ENCODE assay signal across 8 cellular contexts in genomic region chr2:64608867-64609228, GRCh38. TPM values are rescaled to one million over a fixed set of nuclear protein-coding genes. Genes with fewer than 3 reads are reported as not detected.
A peak's percentile ranks its signal among the peaks of the same experiment; 100 is the strongest.
DNase-seq lines count a peak whose midpoint lies in the region; ATAC-seq, FAIRE-seq and TF ChIP-seq lines count a peak whose summit lies in the region.

No MANE protein-coding gene starts in this region.

- no peak for TF ChIP-seq CTCF in GM12864 (IDR thresholded peaks at IDR 0.05; ENCODE audit: low read depth, low read length, missing control alignments)
- no peak for TF ChIP-seq CTCF in HL-60 (IDR thresholded peaks at IDR 0.05; ENCODE audit: insufficient read depth, low read length)
- TF ChIP-seq CTCF in colonic mucosa (IDR thresholded peaks at IDR 0.05) = no peak

- peaks cover 19% of the 10 kb centered on the region for H3K4me1 ChIP-seq in colonic mucosa

- H3K4me3 ChIP-seq in GM12864 (ENCODE audit: low read depth, low read length) (peak overlapping the region; percentile 32), HL-60 (replicated peaks; ENCODE audit: insufficient read depth, low read length) (peak overlapping the region; percentile 44), colonic mucosa (peak overlapping the region; percentile 53)

- H3K36me3 Mint-ChIP-seq in naive B cell = no peaks in the 10 kb centered on the region

- H3K36me3 ChIP-seq in colonic mucosa = no peaks in the 10 kb centered on the region

- no peaks in the 10 kb centered on the region for H3K27me3 ChIP-seq in HL-60 (ENCODE audit: insufficient read depth, poor library complexity, severe bottlenecking)
- H3K27me3 ChIP-seq in colonic mucosa = no peaks in the 10 kb centered on the region

- H3K9me3 Mint-ChIP-seq in naive B cell = peaks cover 0 to 6% (median 0%) of the 10 kb centered on the region in 7 donors

- H3K27ac ChIP-seq in HL-60 (replicated peaks) (peak overlapping the region; percentile 79), colonic mucosa (peak overlapping the region; percentile 28)

- H3K9ac ChIP-seq in colonic mucosa (ENCODE audit: low read depth in 2 of 2, low read length in 2 of 2) = peak overlapping the region; percentile 61 to 88

- no peaks in the 10 kb centered on the region for H3K9me3 ChIP-seq in colonic mucosa

- H3K4me3 Mint-ChIP-seq in naive B cell = peak overlapping the region; percentile 78 to 92 (median 84)

- peaks cover 18 to 30% (median 20%) of the 10 kb centered on the region in 3 donors for H3K4me1 Mint-ChIP-seq in naive B cell

- peaks cover 0 to 6% (median 0%) of the 10 kb centered on the region in 3 donors for H3K27me3 Mint-ChIP-seq in naive B cell

- no peak for FAIRE-seq in GM19239 (lab: Jason Lieb, UNC)

- intact Hi-C loops in colonic mucosa (cut with DNase I) = no loop called here

- H3K27ac Mint-ChIP-seq in naive B cell = peak overlapping the region; percentile 58 to 93 (median 78)

- DNase-seq in GM12864 (ENCODE audit: low read depth) = no peak
- peak; percentile 51 to 72 for DNase-seq in HL-60 (ENCODE audit: low read depth in 1 of 2, low spot score in 1 of 2)
- peak; percentile 51 for DNase-seq in colonic mucosa
- DNase-seq in naive B cell = no peak
- DNase-seq in UCSD-AML1 (lab: John Stamatoyannopoulos, UW; ENCODE audit: unreplicated experiment) = no peak
- no peak for DNase-seq in GM19239 (ENCODE audit: insufficient read length, low spot score)
- no peak for DNase-seq in NCI-H1930 (lab: John Stamatoyannopoulos, UW)

- peak; percentile 6 to 13 for ATAC-seq in naive B cell (ENCODE audit: low read depth in 2 of 2)
- ATAC-seq in HG02588 (IDR thresholded peaks at IDR 0.05; ENCODE audit: unreplicated experiment) = no peak

RNA-seq across cellular contexts. Expression of gene SERTAD2, which starts 44.9 kb away (rescaled TPM):
- total RNA-seq in colonic mucosa = 10 to 100 TPM; 11.2 to 20.7 TPM
- polyA plus RNA-seq in naive B cell (ENCODE audit: low read depth in 6 of 6) = 10 to 100 TPM in 5 of 6 donors, 1 to 10 TPM in 1; 7.9 to 21.8 (median 13.2) TPM

Comparison
In these comparisons a context has a peak if more than half of its experiments do, and no peak if none do; other contexts are left out.
1. DNase-seq: peak in HL-60 (2 of 2) and colonic mucosa (single experiment); none in GM12864 (single experiment), naive B cell (single experiment), UCSD-AML1 (single experiment), GM19239 (single experiment) and NCI-H1930 (0 of 2).
2. Peak in every context shown above with its lines, with median percentiles within 50 percentile points of each other: H3K4me3 ChIP-seq.